In the genomic region with DNA sequence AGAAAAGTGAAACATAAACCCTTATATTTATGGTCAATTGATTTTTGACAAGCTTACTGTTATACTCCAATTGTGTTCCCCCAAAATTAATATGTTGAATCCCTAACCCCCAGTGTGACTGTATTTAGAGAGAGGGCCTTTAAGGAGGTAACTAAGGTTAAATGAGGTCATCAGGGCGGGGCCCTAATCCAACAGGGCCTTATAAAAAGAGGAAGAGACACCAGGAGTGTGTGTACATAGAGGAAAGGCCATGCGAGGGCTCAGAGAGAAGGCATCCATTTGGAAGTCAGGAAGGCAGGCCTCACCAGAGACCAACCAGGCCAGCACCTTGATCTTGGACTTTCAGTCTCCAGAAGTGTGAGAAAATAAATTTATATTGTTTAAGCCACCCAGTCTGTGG, we compare ENCODE assay signal across 1 cellular context.
TF ChIP-seq lines count a peak whose summit lies in the region.

No MANE protein-coding gene starts in this region.

TF ChIP-seq in K562, 482 proteins besides CTCF, POLR2A, EP300 and RAD21 (continued from another document and continues in another):
- TF ChIP-seq, protein P1, sequence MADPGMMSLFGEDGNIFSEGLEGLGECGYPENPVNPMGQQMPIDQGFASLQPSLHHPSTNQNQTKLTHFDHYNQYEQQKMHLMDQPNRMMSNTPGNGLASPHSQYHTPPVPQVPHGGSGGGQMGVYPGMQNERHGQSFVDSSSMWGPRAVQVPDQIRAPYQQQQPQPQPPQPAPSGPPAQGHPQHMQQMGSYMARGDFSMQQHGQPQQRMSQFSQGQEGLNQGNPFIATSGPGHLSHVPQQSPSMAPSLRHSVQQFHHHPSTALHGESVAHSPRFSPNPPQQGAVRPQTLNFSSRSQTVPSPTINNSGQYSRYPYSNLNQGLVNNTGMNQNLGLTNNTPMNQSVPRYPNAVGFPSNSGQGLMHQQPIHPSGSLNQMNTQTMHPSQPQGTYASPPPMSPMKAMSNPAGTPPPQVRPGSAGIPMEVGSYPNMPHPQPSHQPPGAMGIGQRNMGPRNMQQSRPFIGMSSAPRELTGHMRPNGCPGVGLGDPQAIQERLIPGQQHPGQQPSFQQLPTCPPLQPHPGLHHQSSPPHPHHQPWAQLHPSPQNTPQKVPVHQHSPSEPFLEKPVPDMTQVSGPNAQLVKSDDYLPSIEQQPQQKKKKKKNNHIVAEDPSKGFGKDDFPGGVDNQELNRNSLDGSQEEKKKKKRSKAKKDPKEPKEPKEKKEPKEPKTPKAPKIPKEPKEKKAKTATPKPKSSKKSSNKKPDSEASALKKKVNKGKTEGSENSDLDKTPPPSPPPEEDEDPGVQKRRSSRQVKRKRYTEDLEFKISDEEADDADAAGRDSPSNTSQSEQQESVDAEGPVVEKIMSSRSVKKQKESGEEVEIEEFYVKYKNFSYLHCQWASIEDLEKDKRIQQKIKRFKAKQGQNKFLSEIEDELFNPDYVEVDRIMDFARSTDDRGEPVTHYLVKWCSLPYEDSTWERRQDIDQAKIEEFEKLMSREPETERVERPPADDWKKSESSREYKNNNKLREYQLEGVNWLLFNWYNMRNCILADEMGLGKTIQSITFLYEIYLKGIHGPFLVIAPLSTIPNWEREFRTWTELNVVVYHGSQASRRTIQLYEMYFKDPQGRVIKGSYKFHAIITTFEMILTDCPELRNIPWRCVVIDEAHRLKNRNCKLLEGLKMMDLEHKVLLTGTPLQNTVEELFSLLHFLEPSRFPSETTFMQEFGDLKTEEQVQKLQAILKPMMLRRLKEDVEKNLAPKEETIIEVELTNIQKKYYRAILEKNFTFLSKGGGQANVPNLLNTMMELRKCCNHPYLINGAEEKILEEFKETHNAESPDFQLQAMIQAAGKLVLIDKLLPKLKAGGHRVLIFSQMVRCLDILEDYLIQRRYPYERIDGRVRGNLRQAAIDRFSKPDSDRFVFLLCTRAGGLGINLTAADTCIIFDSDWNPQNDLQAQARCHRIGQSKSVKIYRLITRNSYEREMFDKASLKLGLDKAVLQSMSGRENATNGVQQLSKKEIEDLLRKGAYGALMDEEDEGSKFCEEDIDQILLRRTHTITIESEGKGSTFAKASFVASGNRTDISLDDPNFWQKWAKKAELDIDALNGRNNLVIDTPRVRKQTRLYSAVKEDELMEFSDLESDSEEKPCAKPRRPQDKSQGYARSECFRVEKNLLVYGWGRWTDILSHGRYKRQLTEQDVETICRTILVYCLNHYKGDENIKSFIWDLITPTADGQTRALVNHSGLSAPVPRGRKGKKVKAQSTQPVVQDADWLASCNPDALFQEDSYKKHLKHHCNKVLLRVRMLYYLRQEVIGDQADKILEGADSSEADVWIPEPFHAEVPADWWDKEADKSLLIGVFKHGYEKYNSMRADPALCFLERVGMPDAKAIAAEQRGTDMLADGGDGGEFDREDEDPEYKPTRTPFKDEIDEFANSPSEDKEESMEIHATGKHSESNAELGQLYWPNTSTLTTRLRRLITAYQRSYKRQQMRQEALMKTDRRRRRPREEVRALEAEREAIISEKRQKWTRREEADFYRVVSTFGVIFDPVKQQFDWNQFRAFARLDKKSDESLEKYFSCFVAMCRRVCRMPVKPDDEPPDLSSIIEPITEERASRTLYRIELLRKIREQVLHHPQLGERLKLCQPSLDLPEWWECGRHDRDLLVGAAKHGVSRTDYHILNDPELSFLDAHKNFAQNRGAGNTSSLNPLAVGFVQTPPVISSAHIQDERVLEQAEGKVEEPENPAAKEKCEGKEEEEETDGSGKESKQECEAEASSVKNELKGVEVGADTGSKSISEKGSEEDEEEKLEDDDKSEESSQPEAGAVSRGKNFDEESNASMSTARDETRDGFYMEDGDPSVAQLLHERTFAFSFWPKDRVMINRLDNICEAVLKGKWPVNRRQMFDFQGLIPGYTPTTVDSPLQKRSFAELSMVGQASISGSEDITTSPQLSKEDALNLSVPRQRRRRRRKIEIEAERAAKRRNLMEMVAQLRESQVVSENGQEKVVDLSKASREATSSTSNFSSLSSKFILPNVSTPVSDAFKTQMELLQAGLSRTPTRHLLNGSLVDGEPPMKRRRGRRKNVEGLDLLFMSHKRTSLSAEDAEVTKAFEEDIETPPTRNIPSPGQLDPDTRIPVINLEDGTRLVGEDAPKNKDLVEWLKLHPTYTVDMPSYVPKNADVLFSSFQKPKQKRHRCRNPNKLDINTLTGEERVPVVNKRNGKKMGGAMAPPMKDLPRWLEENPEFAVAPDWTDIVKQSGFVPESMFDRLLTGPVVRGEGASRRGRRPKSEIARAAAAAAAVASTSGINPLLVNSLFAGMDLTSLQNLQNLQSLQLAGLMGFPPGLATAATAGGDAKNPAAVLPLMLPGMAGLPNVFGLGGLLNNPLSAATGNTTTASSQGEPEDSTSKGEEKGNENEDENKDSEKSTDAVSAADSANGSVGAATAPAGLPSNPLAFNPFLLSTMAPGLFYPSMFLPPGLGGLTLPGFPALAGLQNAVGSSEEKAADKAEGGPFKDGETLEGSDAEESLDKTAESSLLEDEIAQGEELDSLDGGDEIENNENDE (IDR thresholded peaks at IDR 0.05; ENCODE audit: low read depth, low read length) = no peak
- TF ChIP-seq SIRT6 (IDR thresholded peaks at IDR 0.05; ENCODE audit: low read depth, low read length) (no peak), FOSL1 (tag; conservative IDR thresholded peaks at IDR 0.05) (no peak), ZNF3 (CRISPR knock-in tag; IDR thresholded peaks at IDR 0.05) (no peak), RBM15 (IDR thresholded peaks at IDR 0.05; ENCODE audit: insufficient read depth, low read length) (no peak), NFRKB (IDR thresholded peaks at IDR 0.05; ENCODE audit: low read depth) (no peak), ZNF507 (tag; conservative IDR thresholded peaks at IDR 0.05) (no peak), ZNF785 (CRISPR knock-in tag; IDR thresholded peaks at IDR 0.05) (no peak), TAF1 (IDR thresholded peaks at IDR 0.05; ENCODE audit: control insufficient read depth, extremely low read depth, insufficient read depth, low read length, severe bottlenecking) (no peak), YBX1 (IDR thresholded peaks at IDR 0.05) (no peak), CBFB (CRISPR knock-in tag; IDR thresholded peaks at IDR 0.05) (no peak), LEF1 (IDR thresholded peaks at IDR 0.05) (no peak), MAFK (IDR thresholded peaks at IDR 0.05; ENCODE audit: low read length) (no peak), YY1 (IDR thresholded peaks at IDR 0.05; ENCODE audit: borderline replicate concordance in 1 of 3, control insufficient read depth in 1 of 3, extremely low read depth in 1 of 3, insufficient read depth in 3 of 3, insufficient read length in 1 of 3, insufficient replicate concordance in 2 of 3, low read depth in 1 of 3, low read length in 2 of 3) (peak in 1 of 3 experiments; percentile 47), EP400 (IDR thresholded peaks at IDR 0.05) (no peak), ZFX (CRISPR knock-in tag; IDR thresholded peaks at IDR 0.05) (peak; percentile 77), ZNF644 (tag; IDR thresholded peaks at IDR 0.05; ENCODE audit: low read depth) (no peak), ZNF224 (CRISPR knock-in tag; IDR thresholded peaks at IDR 0.05) (no peak), GABPA (tag; conservative IDR thresholded peaks at IDR 0.05; ENCODE audit: low read depth) (no peak), SRSF7 (optimal IDR thresholded peaks at IDR 0.05; ENCODE audit: low read depth, low read length) (no peak), NCOR1 (IDR thresholded peaks at IDR 0.05) (no peak), ZNF217 (CRISPR knock-in tag; IDR thresholded peaks at IDR 0.05) (no peak), ETV6 (IDR thresholded peaks at IDR 0.05; ENCODE audit: borderline replicate concordance in 1 of 2, low read depth in 2 of 2, low read length in 1 of 2) (no peak), ETV6 (CRISPR knock-in tag; IDR thresholded peaks at IDR 0.05; ENCODE audit: borderline replicate concordance) (no peak)
- TF ChIP-seq, protein P2, sequence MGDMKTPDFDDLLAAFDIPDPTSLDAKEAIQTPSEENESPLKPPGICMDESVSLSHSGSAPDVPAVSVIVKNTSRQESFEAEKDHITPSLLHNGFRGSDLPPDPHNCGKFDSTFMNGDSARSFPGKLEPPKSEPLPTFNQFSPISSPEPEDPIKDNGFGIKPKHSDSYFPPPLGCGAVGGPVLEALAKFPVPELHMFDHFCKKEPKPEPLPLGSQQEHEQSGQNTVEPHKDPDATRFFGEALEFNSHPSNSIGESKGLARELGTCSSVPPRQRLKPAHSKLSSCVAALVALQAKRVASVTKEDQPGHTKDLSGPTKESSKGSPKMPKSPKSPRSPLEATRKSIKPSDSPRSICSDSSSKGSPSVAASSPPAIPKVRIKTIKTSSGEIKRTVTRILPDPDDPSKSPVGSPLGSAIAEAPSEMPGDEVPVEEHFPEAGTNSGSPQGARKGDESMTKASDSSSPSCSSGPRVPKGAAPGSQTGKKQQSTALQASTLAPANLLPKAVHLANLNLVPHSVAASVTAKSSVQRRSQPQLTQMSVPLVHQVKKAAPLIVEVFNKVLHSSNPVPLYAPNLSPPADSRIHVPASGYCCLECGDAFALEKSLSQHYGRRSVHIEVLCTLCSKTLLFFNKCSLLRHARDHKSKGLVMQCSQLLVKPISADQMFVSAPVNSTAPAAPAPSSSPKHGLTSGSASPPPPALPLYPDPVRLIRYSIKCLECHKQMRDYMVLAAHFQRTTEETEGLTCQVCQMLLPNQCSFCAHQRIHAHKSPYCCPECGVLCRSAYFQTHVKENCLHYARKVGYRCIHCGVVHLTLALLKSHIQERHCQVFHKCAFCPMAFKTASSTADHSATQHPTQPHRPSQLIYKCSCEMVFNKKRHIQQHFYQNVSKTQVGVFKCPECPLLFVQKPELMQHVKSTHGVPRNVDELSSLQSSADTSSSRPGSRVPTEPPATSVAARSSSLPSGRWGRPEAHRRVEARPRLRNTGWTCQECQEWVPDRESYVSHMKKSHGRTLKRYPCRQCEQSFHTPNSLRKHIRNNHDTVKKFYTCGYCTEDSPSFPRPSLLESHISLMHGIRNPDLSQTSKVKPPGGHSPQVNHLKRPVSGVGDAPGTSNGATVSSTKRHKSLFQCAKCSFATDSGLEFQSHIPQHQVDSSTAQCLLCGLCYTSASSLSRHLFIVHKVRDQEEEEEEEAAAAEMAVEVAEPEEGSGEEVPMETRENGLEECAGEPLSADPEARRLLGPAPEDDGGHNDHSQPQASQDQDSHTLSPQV (IDR thresholded peaks at IDR 0.05) = peak; percentile 72
- TF ChIP-seq, protein P3, sequence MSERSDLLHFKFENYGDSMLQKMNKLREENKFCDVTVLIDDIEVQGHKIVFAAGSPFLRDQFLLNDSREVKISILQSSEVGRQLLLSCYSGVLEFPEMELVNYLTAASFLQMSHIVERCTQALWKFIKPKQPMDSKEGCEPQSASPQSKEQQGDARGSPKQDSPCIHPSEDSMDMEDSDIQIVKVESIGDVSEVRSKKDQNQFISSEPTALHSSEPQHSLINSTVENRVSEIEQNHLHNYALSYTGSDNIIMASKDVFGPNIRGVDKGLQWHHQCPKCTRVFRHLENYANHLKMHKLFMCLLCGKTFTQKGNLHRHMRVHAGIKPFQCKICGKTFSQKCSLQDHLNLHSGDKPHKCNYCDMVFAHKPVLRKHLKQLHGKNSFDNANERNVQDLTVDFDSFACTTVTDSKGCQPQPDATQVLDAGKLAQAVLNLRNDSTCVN (CRISPR knock-in tag; IDR thresholded peaks at IDR 0.05) = no peak
- TF ChIP-seq, protein P4, sequence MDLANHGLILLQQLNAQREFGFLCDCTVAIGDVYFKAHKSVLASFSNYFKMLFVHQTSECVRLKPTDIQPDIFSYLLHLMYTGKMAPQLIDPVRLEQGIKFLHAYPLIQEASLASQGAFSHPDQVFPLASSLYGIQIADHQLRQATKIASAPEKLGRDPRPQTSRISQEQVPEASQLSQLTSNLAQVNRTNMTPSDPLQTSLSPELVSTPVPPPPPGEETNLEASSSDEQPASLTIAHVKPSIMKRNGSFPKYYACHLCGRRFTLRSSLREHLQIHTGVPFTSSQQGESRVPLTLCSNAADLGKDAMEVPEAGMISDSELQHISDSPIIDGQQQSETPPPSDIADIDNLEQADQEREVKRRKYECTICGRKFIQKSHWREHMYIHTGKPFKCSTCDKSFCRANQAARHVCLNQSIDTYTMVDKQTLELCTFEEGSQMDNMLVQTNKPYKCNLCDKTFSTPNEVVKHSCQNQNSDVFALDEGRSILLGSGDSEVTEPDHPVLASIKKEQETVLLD (IDR thresholded peaks at IDR 0.05) = no peak
- TF ChIP-seq, protein P5, sequence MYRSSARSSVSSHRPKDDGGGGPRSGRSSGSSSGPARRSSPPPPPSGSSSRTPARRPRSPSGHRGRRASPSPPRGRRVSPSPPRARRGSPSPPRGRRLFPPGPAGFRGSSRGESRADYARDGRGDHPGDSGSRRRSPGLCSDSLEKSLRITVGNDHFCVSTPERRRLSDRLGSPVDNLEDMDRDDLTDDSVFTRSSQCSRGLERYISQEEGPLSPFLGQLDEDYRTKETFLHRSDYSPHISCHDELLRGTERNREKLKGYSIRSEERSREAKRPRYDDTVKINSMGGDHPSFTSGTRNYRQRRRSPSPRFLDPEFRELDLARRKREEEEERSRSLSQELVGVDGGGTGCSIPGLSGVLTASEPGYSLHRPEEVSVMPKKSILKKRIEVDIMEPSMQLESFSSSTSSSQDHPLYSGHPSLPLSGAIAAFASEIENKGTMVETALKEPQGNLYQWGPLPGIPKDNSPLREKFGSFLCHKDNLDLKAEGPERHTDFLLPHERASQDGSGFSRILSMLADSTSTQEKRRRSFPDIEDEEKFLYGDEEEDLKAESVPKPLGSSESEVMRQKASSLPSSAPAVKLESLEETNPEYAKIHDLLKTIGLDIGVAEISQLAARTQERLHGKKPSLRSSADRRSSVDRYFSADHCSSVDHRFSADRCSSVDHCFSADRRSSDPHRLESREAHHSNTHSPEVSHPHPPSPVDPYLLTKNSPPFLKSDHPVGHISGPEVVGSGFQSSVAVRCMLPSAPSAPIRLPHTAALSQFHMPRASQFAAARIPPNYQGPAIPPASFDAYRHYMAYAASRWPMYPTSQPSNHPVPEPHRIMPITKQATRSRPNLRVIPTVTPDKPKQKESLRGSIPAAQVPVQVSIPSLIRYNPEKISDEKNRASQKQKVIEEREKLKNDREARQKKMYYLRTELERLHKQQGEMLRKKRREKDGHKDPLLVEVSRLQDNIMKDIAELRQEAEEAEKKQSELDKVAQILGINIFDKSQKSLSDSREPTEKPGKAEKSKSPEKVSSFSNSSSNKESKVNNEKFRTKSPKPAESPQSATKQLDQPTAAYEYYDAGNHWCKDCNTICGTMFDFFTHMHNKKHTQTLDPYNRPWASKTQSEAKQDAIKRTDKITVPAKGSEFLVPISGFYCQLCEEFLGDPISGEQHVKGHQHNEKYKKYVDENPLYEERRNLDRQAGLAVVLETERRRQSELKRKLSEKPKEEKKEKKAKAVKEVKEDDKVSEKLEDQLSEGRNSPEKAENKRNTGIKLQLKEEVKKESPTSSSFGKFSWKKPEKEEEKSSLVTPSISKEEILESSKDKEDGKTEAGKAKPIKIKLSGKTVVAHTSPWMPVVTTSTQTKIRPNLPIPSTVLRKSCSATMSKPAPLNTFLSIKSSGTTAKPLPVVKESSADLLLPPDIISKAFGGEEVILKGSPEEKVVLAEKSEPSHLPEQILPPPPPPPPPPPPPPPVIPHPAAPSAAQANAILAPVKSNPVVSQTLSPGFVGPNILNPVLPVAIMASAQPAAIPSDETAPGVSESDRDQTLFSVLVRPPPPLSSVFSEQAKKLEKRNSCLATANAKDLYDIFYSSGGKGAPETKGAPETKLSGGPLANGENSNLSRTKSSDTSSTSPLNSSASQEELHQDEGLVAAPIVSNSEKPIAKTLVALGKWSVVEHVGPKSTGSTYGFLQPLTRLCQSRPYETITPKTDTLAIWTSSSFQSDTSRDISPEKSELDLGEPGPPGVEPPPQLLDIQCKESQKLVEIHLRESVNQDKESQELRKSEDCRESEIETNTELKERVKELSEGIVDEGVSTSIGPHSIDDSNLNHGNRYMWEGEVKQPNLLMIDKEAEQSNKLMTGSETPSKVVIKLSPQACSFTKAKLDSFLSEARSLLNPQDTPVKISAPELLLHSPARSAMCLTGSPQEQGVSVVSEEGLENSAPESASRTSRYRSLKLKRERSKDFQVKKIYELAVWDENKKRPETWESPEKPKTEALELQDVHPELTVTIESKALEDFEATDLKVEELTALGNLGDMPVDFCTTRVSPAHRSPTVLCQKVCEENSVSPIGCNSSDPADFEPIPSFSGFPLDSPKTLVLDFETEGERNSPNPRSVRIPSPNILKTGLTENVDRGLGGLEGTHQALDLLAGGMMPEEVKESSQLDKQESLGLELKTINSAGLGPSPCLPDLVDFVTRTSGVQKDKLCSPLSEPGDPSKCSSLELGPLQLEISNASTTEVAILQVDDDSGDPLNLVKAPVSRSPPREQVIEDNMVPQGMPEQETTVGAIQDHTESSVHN (IDR thresholded peaks at IDR 0.05; ENCODE audit: borderline replicate concordance in 1 of 2, low read depth in 1 of 2) = no peak
